In genomic region chr1:26169669-26170471, GRCh38 we compare ENCODE assay signal across 1 cellular context.
TF ChIP-seq lines count a peak whose summit lies in the region.

TSS of gene ZNF593 (plus strand) at chr1:26169908. CDS start at chr1:26169984, 76 bp downstream.

TF ChIP-seq in HepG2, 621 proteins besides CTCF, POLR2A, EP300 and RAD21 (continued from another document and continues in another):
- TF ChIP-seq, protein P1, sequence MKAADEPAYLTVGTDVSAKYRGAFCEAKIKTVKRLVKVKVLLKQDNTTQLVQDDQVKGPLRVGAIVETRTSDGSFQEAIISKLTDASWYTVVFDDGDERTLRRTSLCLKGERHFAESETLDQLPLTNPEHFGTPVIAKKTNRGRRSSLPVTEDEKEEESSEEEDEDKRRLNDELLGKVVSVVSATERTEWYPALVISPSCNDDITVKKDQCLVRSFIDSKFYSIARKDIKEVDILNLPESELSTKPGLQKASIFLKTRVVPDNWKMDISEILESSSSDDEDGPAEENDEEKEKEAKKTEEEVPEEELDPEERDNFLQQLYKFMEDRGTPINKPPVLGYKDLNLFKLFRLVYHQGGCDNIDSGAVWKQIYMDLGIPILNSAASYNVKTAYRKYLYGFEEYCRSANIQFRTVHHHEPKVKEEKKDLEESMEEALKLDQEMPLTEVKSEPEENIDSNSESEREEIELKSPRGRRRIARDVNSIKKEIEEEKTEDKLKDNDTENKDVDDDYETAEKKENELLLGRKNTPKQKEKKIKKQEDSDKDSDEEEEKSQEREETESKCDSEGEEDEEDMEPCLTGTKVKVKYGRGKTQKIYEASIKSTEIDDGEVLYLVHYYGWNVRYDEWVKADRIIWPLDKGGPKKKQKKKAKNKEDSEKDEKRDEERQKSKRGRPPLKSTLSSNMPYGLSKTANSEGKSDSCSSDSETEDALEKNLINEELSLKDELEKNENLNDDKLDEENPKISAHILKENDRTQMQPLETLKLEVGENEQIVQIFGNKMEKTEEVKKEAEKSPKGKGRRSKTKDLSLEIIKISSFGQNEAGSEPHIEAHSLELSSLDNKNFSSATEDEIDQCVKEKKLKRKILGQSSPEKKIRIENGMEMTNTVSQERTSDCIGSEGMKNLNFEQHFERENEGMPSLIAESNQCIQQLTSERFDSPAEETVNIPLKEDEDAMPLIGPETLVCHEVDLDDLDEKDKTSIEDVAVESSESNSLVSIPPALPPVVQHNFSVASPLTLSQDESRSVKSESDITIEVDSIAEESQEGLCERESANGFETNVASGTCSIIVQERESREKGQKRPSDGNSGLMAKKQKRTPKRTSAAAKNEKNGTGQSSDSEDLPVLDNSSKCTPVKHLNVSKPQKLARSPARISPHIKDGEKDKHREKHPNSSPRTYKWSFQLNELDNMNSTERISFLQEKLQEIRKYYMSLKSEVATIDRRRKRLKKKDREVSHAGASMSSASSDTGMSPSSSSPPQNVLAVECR (CRISPR knock-in tag; IDR thresholded peaks at IDR 0.05; ENCODE audit: borderline replicate concordance), result peak; percentile 99
- TF ChIP-seq MIER2 (CRISPR knock-in tag; IDR thresholded peaks at IDR 0.05) (0 out of 2 replicates have a peak, but pooled peaks have one; percentile 33), KDM6A (CRISPR knock-in tag; IDR thresholded peaks at IDR 0.05; ENCODE audit: low read depth) (no peak), ZFP36 (IDR thresholded peaks at IDR 0.05; ENCODE audit: borderline replicate concordance, low read depth, low read length, partially characterized antibody) (no peak), ZNF235 (CRISPR knock-in tag; IDR thresholded peaks at IDR 0.05; ENCODE audit: borderline replicate concordance) (peak; percentile 90; the same call in 1 of the 2 replicates), MTF2 (CRISPR knock-in tag; IDR thresholded peaks at IDR 0.05; ENCODE audit: borderline replicate concordance) (peak; percentile 94), ZNF614 (CRISPR knock-in tag; IDR thresholded peaks at IDR 0.05; ENCODE audit: borderline replicate concordance) (peak; percentile 59; the same call in 1 of the 2 replicates), ZNF562 (CRISPR knock-in tag; IDR thresholded peaks at IDR 0.05; ENCODE audit: borderline replicate concordance) (no peak), ATF6 (CRISPR knock-in tag; conservative IDR thresholded peaks at IDR 0.05) (no peak), CAMTA2 (CRISPR knock-in tag; IDR thresholded peaks at IDR 0.05; ENCODE audit: borderline replicate concordance) (peak; percentile 98; the same call in 1 of the 2 replicates), MEIS1 (CRISPR knock-in tag; IDR thresholded peaks at IDR 0.05; ENCODE audit: borderline replicate concordance) (peak; percentile 76; the same call in 1 of the 2 replicates), ZNF619 (CRISPR knock-in tag; IDR thresholded peaks at IDR 0.05) (0 out of 2 replicates have a peak, but pooled peaks have one; percentile 48), ESRRA (CRISPR knock-in tag; IDR thresholded peaks at IDR 0.05; ENCODE audit: low read depth) (peak; percentile 79), ZNF891 (CRISPR knock-in tag; IDR thresholded peaks at IDR 0.05) (peak; percentile 74; the same call in 1 of the 2 replicates), ZNF629 (CRISPR knock-in tag; conservative IDR thresholded peaks at IDR 0.05) (peak; percentile 59; the same call in 1 of the 2 replicates), KLF15 (CRISPR knock-in tag; IDR thresholded peaks at IDR 0.05; ENCODE audit: borderline replicate concordance) (0 out of 2 replicates have a peak, but pooled peaks have one; percentile 88), ZSCAN5A (CRISPR knock-in tag; IDR thresholded peaks at IDR 0.05; ENCODE audit: borderline replicate concordance) (peak; percentile 86), ZNF296 (CRISPR knock-in tag; conservative IDR thresholded peaks at IDR 0.05) (no peak), MLLT10 (CRISPR knock-in tag; IDR thresholded peaks at IDR 0.05) (no peak), GFI1 (CRISPR knock-in tag; IDR thresholded peaks at IDR 0.05; ENCODE audit: borderline replicate concordance) (peak; percentile 65; the same call in 1 of the 2 replicates), ZBTB7B (CRISPR knock-in tag; IDR thresholded peaks at IDR 0.05) (peak; percentile 93), ZNF510 (CRISPR knock-in tag; IDR thresholded peaks at IDR 0.05; ENCODE audit: low read depth) (0 out of 2 replicates have a peak, but pooled peaks have one; percentile 53), ZNF616 (CRISPR knock-in tag; IDR thresholded peaks at IDR 0.05; ENCODE audit: low read depth) (0 out of 2 replicates have a peak, but pooled peaks have one; percentile 62), NONO (IDR thresholded peaks at IDR 0.05) (no peak), NONO (CRISPR knock-in tag; conservative IDR thresholded peaks at IDR 0.05) (peak; percentile 97), MBNL3 (CRISPR knock-in tag; conservative IDR thresholded peaks at IDR 0.05) (no peak), ZNF660 (CRISPR knock-in tag; IDR thresholded peaks at IDR 0.05; ENCODE audit: borderline replicate concordance, low read depth) (no peak), ZNF501 (CRISPR knock-in tag; IDR thresholded peaks at IDR 0.05) (peak; percentile 94), GLI4 (CRISPR knock-in tag; IDR thresholded peaks at IDR 0.05; ENCODE audit: borderline replicate concordance) (peak; percentile 86; the same call in 1 of the 2 replicates), ZSCAN25 (CRISPR knock-in tag; IDR thresholded peaks at IDR 0.05) (peak; percentile 60; the same call in 1 of the 2 replicates), SMYD3 (CRISPR knock-in tag; IDR thresholded peaks at IDR 0.05) (no peak), ZNF33A (CRISPR knock-in tag; IDR thresholded peaks at IDR 0.05; ENCODE audit: borderline replicate concordance) (no peak), ARNTL (CRISPR knock-in tag; IDR thresholded peaks at IDR 0.05) (peak; percentile 86), ZXDC (CRISPR knock-in tag; IDR thresholded peaks at IDR 0.05) (no peak), NKX3-1 (CRISPR knock-in tag; IDR thresholded peaks at IDR 0.05) (peak; percentile 55; the same call in 1 of the 2 replicates)
- TF ChIP-seq, protein P2, sequence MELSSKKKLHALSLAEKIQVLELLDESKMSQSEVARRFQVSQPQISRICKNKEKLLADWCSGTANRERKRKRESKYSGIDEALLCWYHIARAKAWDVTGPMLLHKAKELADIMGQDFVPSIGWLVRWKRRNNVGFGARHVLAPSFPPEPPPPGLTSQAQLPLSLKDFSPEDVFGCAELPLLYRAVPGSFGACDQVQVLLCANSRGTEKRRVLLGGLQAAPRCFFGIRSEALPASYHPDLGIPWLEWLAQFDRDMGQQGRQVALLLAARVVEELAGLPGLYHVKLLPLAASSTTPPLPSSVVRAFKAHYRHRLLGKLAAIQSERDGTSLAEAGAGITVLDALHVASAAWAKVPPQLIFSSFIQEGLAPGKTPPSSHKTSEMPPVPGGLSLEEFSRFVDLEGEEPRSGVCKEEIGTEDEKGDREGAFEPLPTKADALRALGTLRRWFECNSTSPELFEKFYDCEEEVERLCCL (CRISPR knock-in tag; IDR thresholded peaks at IDR 0.05; ENCODE audit: borderline replicate concordance), result 0 out of 2 replicates have a peak, but pooled peaks have one; percentile 31
- TF ChIP-seq, protein P3, sequence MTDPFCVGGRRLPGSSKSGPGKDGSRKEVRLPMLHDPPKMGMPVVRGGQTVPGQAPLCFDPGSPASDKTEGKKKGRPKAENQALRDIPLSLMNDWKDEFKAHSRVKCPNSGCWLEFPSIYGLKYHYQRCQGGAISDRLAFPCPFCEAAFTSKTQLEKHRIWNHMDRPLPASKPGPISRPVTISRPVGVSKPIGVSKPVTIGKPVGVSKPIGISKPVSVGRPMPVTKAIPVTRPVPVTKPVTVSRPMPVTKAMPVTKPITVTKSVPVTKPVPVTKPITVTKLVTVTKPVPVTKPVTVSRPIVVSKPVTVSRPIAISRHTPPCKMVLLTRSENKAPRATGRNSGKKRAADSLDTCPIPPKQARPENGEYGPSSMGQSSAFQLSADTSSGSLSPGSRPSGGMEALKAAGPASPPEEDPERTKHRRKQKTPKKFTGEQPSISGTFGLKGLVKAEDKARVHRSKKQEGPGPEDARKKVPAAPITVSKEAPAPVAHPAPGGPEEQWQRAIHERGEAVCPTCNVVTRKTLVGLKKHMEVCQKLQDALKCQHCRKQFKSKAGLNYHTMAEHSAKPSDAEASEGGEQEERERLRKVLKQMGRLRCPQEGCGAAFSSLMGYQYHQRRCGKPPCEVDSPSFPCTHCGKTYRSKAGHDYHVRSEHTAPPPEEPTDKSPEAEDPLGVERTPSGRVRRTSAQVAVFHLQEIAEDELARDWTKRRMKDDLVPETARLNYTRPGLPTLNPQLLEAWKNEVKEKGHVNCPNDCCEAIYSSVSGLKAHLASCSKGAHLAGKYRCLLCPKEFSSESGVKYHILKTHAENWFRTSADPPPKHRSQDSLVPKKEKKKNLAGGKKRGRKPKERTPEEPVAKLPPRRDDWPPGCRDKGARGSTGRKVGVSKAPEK (CRISPR knock-in tag; IDR thresholded peaks at IDR 0.05; ENCODE audit: borderline replicate concordance), result 0 out of 2 replicates have a peak, but pooled peaks have one; percentile 75
